7 cellular contexts compared by ENCODE assay signal in the genomic region with DNA sequence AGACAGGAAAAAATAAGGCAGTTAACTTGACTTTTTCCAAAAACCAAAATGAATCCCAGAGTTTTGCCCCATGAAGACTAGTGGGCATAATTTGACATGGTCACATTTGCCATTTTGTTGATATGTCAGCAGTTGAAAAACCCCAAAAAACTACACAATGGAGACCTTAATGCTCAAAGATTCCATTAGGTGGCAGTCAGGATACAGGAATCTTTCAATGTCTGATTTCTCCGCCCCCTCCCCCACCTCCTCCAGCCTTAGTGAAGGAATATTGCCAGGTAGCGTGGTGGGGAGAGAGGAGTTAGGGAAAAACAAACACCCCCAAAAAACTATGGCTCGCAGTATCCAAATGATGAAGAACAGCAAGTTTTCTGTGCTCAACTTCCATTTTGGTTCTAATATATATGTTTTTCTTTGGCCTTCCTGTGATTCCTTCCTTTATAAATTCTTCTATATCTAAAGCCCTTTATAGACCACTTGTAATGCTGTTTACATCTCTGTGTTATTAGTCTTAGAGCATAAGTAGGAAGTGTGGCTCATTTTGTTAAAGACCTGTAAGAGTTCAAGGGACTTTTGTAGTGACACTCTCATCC. TPM values are rescaled to one million over a fixed set of nuclear protein-coding genes. Genes with fewer than 3 reads are reported as not detected.
DNase-seq lines count a peak whose midpoint lies in the region; ATAC-seq and TF ChIP-seq lines count a peak whose summit lies in the region.

No MANE protein-coding gene starts in this region.

- DNase-seq in Daoy (ENCODE audit: low read depth) (peak; percentile 43), HEK293T (ENCODE audit: extremely low spot score) (peak; percentile 67), NCI-H510A treated with DMSO at 0.1 percent for 48 hours (lab: John Stamatoyannopoulos, UW) (peak; percentile 62), glomerular visceral epithelial cell (ENCODE audit: extremely low spot score) (peak; percentile 63), renal cortical epithelial cell (ENCODE audit: low read depth) (peak; percentile 55)
- DNase-seq in activated T-cell treated with anti-CD3 and anti-CD28 coated beads, Interleukin-2, amount 50 U/mL, for 4 hours = peak; percentile 25

- POLR2A ChIA-PET in HEK293T (lab: Yijun Ruan, JAX) = no interaction called here

- no peaks in the 10 kb centered on the region for H3K36me3 Mint-ChIP-seq in activated T-cell treated with anti-CD3 and anti-CD28 coated beads, Interleukin-2, amount 50 U/mL, for 4 hours (ENCODE audit: insufficient read depth)

- H3K9me3 Mint-ChIP-seq in activated T-cell treated with anti-CD3 and anti-CD28 coated beads, Interleukin-2, amount 50 U/mL, for 4 hours = no peaks in the 10 kb centered on the region

- peak; percentile 67 for ATAC-seq in activated T-cell treated with anti-CD3 and anti-CD28 coated beads, Interleukin-2, amount 50 U/mL, for 4 hours
- ATAC-seq in HG03521 (IDR thresholded peaks at IDR 0.05; ENCODE audit: unreplicated experiment) = no peak

- no peak overlapping the region for H3K4me3 Mint-ChIP-seq in activated T-cell treated with anti-CD3 and anti-CD28 coated beads, Interleukin-2, amount 50 U/mL, for 4 hours

- CTCF ChIA-PET in HEK293T (lab: Yijun Ruan, JAX) = interaction anchor here (1.0 to 1.3 kb wide), 2 partner anchors 235 to 289 kb away, joined by 4 to 8 read pairs; no protein-coding TSS in a partner anchor

- H3K27me3 Mint-ChIP-seq in activated T-cell treated with anti-CD3 and anti-CD28 coated beads, Interleukin-2, amount 50 U/mL, for 4 hours (ENCODE audit: low read depth) = no peaks in the 10 kb centered on the region

- H3K4me1 Mint-ChIP-seq in activated T-cell treated with anti-CD3 and anti-CD28 coated beads, Interleukin-2, amount 50 U/mL, for 4 hours (ENCODE audit: low read depth) = peaks cover 15% of the 10 kb centered on the region

TF ChIP-seq in HEK293T, 16 proteins besides CTCF, POLR2A, EP300 and RAD21:
- TF ChIP-seq SP1 (IDR thresholded peaks at IDR 0.05) (no peak), FOXM1 (IDR thresholded peaks at IDR 0.05; ENCODE audit: borderline replicate concordance) (no peak), SUZ12 (IDR thresholded peaks at IDR 0.05) (no peak), HDGF (IDR thresholded peaks at IDR 0.05; ENCODE audit: borderline replicate concordance) (no peak), ZNF384 (IDR thresholded peaks at IDR 0.05) (no peak), FOXA1 (IDR thresholded peaks at IDR 0.05) (no peak)
- TF ChIP-seq, protein P1, sequence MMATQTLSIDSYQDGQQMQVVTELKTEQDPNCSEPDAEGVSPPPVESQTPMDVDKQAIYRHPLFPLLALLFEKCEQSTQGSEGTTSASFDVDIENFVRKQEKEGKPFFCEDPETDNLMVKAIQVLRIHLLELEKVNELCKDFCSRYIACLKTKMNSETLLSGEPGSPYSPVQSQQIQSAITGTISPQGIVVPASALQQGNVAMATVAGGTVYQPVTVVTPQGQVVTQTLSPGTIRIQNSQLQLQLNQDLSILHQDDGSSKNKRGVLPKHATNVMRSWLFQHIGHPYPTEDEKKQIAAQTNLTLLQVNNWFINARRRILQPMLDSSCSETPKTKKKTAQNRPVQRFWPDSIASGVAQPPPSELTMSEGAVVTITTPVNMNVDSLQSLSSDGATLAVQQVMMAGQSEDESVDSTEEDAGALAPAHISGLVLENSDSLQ (IDR thresholded peaks at IDR 0.05) = no peak

RNA-seq across cellular contexts. Expression of a gene that starts 6.7 kb away (rescaled TPM):
- total RNA-seq in Daoy (2014; rRNA removed; shearing (Covaris generic)) = 5.8 and 7.5 TPM in 2 replicates
- total RNA-seq in activated T-cell treated with anti-CD3 and anti-CD28 coated beads, Interleukin-2, amount 50 U/mL, for 4 hours = 10 to 100 TPM; 54.7 to 56.6 (median 55.4) TPM
- total RNA-seq in renal cortical epithelial cell = 9.7 and 19.8 TPM in 2 replicates
